9 cellular contexts compared by ENCODE assay signal in the genomic region with DNA sequence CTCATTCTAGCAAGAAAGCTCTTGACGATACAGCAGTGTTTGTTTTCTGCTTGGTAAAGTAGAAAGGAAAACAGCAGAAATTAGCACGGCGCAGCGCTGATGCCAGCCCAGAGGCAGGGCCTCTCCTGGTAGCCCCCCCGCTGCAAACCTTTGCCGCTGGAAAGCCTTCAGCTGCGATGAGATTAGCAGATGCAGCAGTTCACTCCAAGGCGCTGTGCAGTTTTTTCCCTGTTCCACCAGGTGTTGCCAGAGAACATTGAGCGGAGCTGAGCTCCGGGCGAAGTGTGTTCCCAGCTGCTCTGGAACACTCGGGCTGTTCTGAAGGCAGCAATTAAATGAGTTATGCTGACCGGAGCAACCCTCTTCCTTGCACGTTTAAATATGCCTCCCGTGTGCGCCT.
DNase-seq lines count a peak whose midpoint lies in the region; ATAC-seq and TF ChIP-seq lines count a peak whose summit lies in the region.
"Had no signal": no experiment of that assay in that cellular context is flagged by ENCODE, and none has a peak within 500 bp of the region (broad histone marks: within the 10 kb centered on the region; RNA-seq: fewer than 3 reads in every experiment).

No MANE protein-coding gene starts in this region.

- no peaks in the 10 kb centered on the region for H3K27me3 ChIP-seq in ovary

- peak; percentile 29 for TF ChIP-seq CTCF in glutamatergic neuron (IDR thresholded peaks at IDR 0.05; ENCODE audit: partially characterized antibody, unreplicated experiment)
- TF ChIP-seq CTCF in ovary (IDR thresholded peaks at IDR 0.05) = no peak

- no peak overlapping the region for H3K27ac Mint-ChIP-seq in glutamatergic neuron (ENCODE audit: unreplicated experiment)

- H3K36me3 ChIP-seq in ovary = no peaks in the 10 kb centered on the region

- H3K4me3 ChIP-seq in ovary = no peak overlapping the region

- H3K36me3 Mint-ChIP-seq in glutamatergic neuron (ENCODE audit: unreplicated experiment) = no peaks in the 10 kb centered on the region

- no peak overlapping the region for H3K4me3 Mint-ChIP-seq in glutamatergic neuron (ENCODE audit: unreplicated experiment)

- H3K4me1 ChIP-seq in ovary (ENCODE audit: insufficient read depth) = no peaks in the 10 kb centered on the region

- H3K9me3 ChIP-seq in ovary = no peaks in the 10 kb centered on the region

- TF ChIP-seq EP300 in ovary (IDR thresholded peaks at IDR 0.05) = no peak

- no peak for ATAC-seq in GM19455 (IDR thresholded peaks at IDR 0.05; ENCODE audit: unreplicated experiment)
- ATAC-seq: left lobe of liver had no signal

- WGBS in ovary, 3 donors = 2 to 7% (median 3%) methylated on average over 16 of the region's 16 CpGs

- intact Hi-C loops in ovary (cut with DNase I) = no loop called here

- H3K27ac ChIP-seq in ovary = no peak overlapping the region

- DNase-seq in ELF-1 (ENCODE audit: low read depth, low spot score) (peak; percentile 78), NCI-H69 (lab: John Stamatoyannopoulos, UW) (peak; percentile 89), glutamatergic neuron (peak; percentile 54), ovary (peak in 4 of 5 donors; percentile 10 to 47 (median 30)), NAMALWA (ENCODE audit: low spot score) (no peak), NCI-H345 (lab: John Stamatoyannopoulos, UW) (no peak)
- no peak for DNase-seq in stimulated activated CD4-positive, alpha-beta T cell treated with anti-CD3 and anti-CD28 coated beads, Interleukin-2, amount 100 ng/mL, for 24 hours

- TF ChIP-seq POLR2A in ovary (IDR thresholded peaks at IDR 0.05) = no peak

- H3K27me3 Mint-ChIP-seq in glutamatergic neuron (ENCODE audit: unreplicated experiment) = peaks cover 2% of the 10 kb centered on the region

- peaks cover 4% of the 10 kb centered on the region for H3K9me3 Mint-ChIP-seq in glutamatergic neuron (ENCODE audit: unreplicated experiment)

- H3K4me1 Mint-ChIP-seq in glutamatergic neuron (ENCODE audit: low read depth, unreplicated experiment) = peaks cover 2% of the 10 kb centered on the region

Comparison
In these comparisons a context has a peak if more than half of its experiments do, and no peak if none do; other contexts are left out.
1. DNase-seq: peak in ELF-1 (single experiment), NCI-H69 (single experiment), glutamatergic neuron (single experiment) and ovary (4 of 5); none in NAMALWA (single experiment), stimulated activated CD4-positive, alpha-beta T cell treated with anti-CD3 and anti-CD28 coated beads, Interleukin-2, amount 100 ng/mL, for 24 hours (0 of 2) and NCI-H345 (single experiment).